ENCODE assay signal across 1 cellular context in genomic region chr13:73703606-73704005, GRCh38.
TF ChIP-seq lines count a peak whose summit lies in the region.

No MANE protein-coding gene starts in this region.

TF ChIP-seq in H1, 55 proteins besides CTCF, POLR2A, EP300 and RAD21 (continued from another document):
- TF ChIP-seq E2F6 (IDR thresholded peaks at IDR 0.05), result no peak
TF ChIP-seq in H1: peak in this region for 0.
